In genomic region chr3:140134231-140134630, GRCh38 we compare ENCODE assay signal across 21 cellular contexts.
"Had no signal": no experiment of that assay in that cellular context is flagged by ENCODE, and none has a peak within 500 bp of the region (broad histone marks: within the 10 kb centered on the region; RNA-seq: fewer than 3 reads in every experiment).

No MANE protein-coding gene starts in this region.

- H3K27ac Mint-ChIP-seq: activated CD4-positive, alpha-beta memory T cell treated with anti-CD3 and anti-CD28 coated beads, Interleukin-2, amount 10 ng/mL, durations not matched to agents 7 days and 5 days; activated naive CD8-positive, alpha-beta T cell treated with anti-CD3 and anti-CD28 coated beads, Interleukin-2, amount 10 ng/mL, durations not matched to agents 7 days and 5 days had no signal

- H3K9me3 Mint-ChIP-seq: activated CD4-positive, alpha-beta memory T cell treated with anti-CD3 and anti-CD28 coated beads, Interleukin-2, amount 10 ng/mL, durations not matched to agents 7 days and 5 days; activated naive CD8-positive, alpha-beta T cell treated with anti-CD3 and anti-CD28 coated beads, Interleukin-2, amount 10 ng/mL, durations not matched to agents 7 days and 5 days had no signal

- H3K4me1 Mint-ChIP-seq: activated CD4-positive, alpha-beta memory T cell treated with anti-CD3 and anti-CD28 coated beads, Interleukin-2, amount 10 ng/mL, durations not matched to agents 7 days and 5 days; activated naive CD8-positive, alpha-beta T cell treated with anti-CD3 and anti-CD28 coated beads, Interleukin-2, amount 10 ng/mL, durations not matched to agents 7 days and 5 days had no signal

- H3K36me3 Mint-ChIP-seq: activated naive CD8-positive, alpha-beta T cell treated with anti-CD3 and anti-CD28 coated beads, Interleukin-2, amount 10 ng/mL, durations not matched to agents 7 days and 5 days had no signal

- H3K4me3 Mint-ChIP-seq: activated CD4-positive, alpha-beta memory T cell treated with anti-CD3 and anti-CD28 coated beads, Interleukin-2, amount 10 ng/mL, durations not matched to agents 7 days and 5 days; activated naive CD8-positive, alpha-beta T cell treated with anti-CD3 and anti-CD28 coated beads, Interleukin-2, amount 10 ng/mL, durations not matched to agents 7 days and 5 days had no signal

- DNase-seq: activated CD4-positive, alpha-beta memory T cell treated with anti-CD3 and anti-CD28 coated beads, Interleukin-2, amount 10 ng/mL, durations not matched to agents 7 days and 5 days; activated CD4-positive, alpha-beta T cell treated with anti-CD3 and anti-CD28 coated beads, Interleukin-2, amount 50 U/mL, for 1 hour; activated CD4-positive, CD25-positive, alpha-beta regulatory T cell; activated CD8-positive, alpha-beta memory T cell treated with anti-CD3 and anti-CD28 coated beads, Interleukin-2, amount 50 U/mL, for 4 hours; activated naive CD4-positive, alpha-beta T cell treated with anti-CD3 and anti-CD28 coated beads, Interleukin-2, amount 50 U/mL, for 16 hours; activated naive CD8-positive, alpha-beta T cell treated with anti-CD3 and anti-CD28 coated beads, Interleukin-2, amount 10 ng/mL, durations not matched to agents 7 days and 5 days; adrenal gland; anterior cingulate cortex; colonic mucosa; Karpas-422; MM.1S; NCI-H1105; NCI-H1436 treated with DMSO at 0.1 percent for 48 hours; NCI-H2029 treated with DMSO at 0.1 percent for 48 hours; NCI-H2227 treated with DMSO at 0.1 percent for 48 hours; NCI-H510A; NCI-H748 treated with DMSO at 0.1 percent for 48 hours; SIG-M5; T-helper 2 cell; T1000 had no signal

- ATAC-seq: K562 had no signal

- H3K27me3 Mint-ChIP-seq: activated CD4-positive, alpha-beta memory T cell treated with anti-CD3 and anti-CD28 coated beads, Interleukin-2, amount 10 ng/mL, durations not matched to agents 7 days and 5 days; activated naive CD8-positive, alpha-beta T cell treated with anti-CD3 and anti-CD28 coated beads, Interleukin-2, amount 10 ng/mL, durations not matched to agents 7 days and 5 days had no signal
